Comparison of ENCODE assay signal across 1 cellular context in the genomic region with DNA sequence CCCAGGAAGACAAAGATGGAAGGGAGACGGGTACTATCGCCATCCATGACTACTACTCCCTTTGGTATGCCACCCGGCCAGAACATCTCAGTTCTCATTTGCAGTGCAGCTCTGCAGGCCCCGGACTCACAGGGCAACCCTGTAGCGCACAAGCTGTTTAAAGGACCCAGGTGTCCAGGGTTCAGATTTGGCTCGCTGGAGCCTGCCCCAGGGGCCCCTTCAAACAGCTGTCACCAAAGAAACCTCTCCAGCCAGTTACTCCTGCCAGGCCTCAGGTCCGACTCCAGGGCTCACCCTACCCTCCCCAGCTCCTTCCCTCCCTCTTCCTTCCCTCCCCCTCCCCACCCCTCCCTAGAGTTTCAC.
TF ChIP-seq lines count a peak whose summit lies in the region.

No MANE protein-coding gene starts in this region.

TF ChIP-seq in K562, 482 proteins besides CTCF, POLR2A, EP300 and RAD21:
- TF ChIP-seq ZNF384 (IDR thresholded peaks at IDR 0.05; ENCODE audit: low read depth, low read length), result no peak
- no peak for TF ChIP-seq CREB1 (IDR thresholded peaks at IDR 0.05)
- no peak for TF ChIP-seq CREB1 (CRISPR knock-in tag; IDR thresholded peaks at IDR 0.05)
- TF ChIP-seq, protein P1, sequence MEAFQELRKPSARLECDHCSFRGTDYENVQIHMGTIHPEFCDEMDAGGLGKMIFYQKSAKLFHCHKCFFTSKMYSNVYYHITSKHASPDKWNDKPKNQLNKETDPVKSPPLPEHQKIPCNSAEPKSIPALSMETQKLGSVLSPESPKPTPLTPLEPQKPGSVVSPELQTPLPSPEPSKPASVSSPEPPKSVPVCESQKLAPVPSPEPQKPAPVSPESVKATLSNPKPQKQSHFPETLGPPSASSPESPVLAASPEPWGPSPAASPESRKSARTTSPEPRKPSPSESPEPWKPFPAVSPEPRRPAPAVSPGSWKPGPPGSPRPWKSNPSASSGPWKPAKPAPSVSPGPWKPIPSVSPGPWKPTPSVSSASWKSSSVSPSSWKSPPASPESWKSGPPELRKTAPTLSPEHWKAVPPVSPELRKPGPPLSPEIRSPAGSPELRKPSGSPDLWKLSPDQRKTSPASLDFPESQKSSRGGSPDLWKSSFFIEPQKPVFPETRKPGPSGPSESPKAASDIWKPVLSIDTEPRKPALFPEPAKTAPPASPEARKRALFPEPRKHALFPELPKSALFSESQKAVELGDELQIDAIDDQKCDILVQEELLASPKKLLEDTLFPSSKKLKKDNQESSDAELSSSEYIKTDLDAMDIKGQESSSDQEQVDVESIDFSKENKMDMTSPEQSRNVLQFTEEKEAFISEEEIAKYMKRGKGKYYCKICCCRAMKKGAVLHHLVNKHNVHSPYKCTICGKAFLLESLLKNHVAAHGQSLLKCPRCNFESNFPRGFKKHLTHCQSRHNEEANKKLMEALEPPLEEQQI (IDR thresholded peaks at IDR 0.05), result no peak
- no peak for TF ChIP-seq SPI1 (IDR thresholded peaks at IDR 0.05; ENCODE audit: borderline replicate concordance, low read depth, low read length)
- TF ChIP-seq KDM1A (IDR thresholded peaks at IDR 0.05), result peak in 1 of 2 experiments; percentile 50; a peak in 1 of 4 replicates
- 0 out of 2 replicates have a peak, but pooled peaks have one; percentile 32 for TF ChIP-seq ZNF175 (CRISPR knock-in tag; IDR thresholded peaks at IDR 0.05; ENCODE audit: low read depth)
- TF ChIP-seq OTX1 (CRISPR knock-in tag; IDR thresholded peaks at IDR 0.05), result no peak
- no peak for TF ChIP-seq BCOR (IDR thresholded peaks at IDR 0.05)
- no peak for TF ChIP-seq NR4A1 (CRISPR knock-in tag; IDR thresholded peaks at IDR 0.05)
- TF ChIP-seq NR4A1 (tag; IDR thresholded peaks at IDR 0.05), result 0 out of 2 replicates have a peak, but pooled peaks have one; percentile 10
- peak; percentile 96 for TF ChIP-seq ZNF766 (CRISPR knock-in tag; conservative IDR thresholded peaks at IDR 0.05)
- 0 out of 2 replicates have a peak, but pooled peaks have one; percentile 68 for TF ChIP-seq ZNF444 (CRISPR knock-in tag; IDR thresholded peaks at IDR 0.05)
- 0 out of 2 replicates have a peak, but pooled peaks have one; percentile 29 for TF ChIP-seq POLR2G (IDR thresholded peaks at IDR 0.05; ENCODE audit: low read depth, low read length)
- TF ChIP-seq PHF8 (IDR thresholded peaks at IDR 0.05; ENCODE audit: borderline replicate concordance, low read length), result peak; percentile 13; the same call in 1 of the 2 replicates
- TF ChIP-seq ZNF263 (CRISPR knock-in tag; IDR thresholded peaks at IDR 0.05; ENCODE audit: borderline replicate concordance), result no peak
- no peak for TF ChIP-seq NCOA4 (IDR thresholded peaks at IDR 0.05; ENCODE audit: partially characterized antibody)
- TF ChIP-seq, protein P2, sequence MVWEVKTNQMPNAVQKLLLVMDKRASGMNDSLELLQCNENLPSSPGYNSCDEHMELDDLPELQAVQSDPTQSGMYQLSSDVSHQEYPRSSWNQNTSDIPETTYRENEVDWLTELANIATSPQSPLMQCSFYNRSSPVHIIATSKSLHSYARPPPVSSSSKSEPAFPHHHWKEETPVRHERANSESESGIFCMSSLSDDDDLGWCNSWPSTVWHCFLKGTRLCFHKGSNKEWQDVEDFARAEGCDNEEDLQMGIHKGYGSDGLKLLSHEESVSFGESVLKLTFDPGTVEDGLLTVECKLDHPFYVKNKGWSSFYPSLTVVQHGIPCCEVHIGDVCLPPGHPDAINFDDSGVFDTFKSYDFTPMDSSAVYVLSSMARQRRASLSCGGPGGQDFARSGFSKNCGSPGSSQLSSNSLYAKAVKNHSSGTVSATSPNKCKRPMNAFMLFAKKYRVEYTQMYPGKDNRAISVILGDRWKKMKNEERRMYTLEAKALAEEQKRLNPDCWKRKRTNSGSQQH (CRISPR knock-in tag; IDR thresholded peaks at IDR 0.05), result no peak
